8 cellular contexts compared by ENCODE assay signal in the genomic region with DNA sequence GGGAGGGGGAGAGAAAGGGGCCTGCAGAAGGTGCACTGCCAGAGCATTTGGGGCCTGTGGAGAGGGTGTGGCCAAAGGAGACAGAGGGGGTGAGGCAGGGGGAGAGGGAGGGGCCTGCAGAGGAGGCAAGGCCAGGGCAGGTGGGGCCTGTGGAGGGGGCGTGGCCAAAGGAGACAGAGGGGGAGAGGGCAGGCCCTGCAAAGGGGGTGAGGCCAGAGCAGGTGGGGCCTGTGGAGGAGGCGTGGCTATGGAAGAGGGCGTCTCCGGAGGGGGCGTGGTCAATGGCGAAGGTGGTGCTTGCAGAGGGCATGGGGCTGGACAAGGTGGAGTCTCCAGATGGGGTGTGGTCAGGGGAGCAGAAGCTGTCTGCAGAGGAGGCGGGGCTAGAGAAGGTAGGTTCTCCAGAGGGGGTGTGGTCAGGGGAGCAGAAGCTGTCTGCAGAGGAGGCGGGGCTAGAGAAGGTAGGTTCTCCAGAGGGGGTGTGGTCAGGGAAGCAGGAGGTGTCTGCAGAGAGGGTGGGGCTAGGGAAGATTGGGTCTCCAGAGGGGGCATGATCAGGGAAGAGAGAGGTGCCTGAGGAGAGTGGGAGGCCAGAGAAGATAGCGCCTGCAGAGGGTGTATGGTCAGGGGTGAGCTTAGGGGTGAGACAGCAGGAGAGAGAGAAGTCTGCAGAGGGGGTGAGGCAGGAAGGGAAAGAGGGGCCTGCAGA. TPM values are rescaled to one million over a fixed set of nuclear protein-coding genes. Genes with fewer than 3 reads are reported as not detected.
DNase-seq lines count a peak whose midpoint lies in the region; ATAC-seq and TF ChIP-seq lines count a peak whose summit lies in the region.

No MANE protein-coding gene starts in this region.

- H3K36me3 Mint-ChIP-seq in Caco-2 (ENCODE audit: insufficient read depth, unreplicated experiment) = peaks cover 19% of the 10 kb centered on the region

- H3K27me3 Mint-ChIP-seq in Caco-2 (ENCODE audit: insufficient read depth, unreplicated experiment) = no peaks in the 10 kb centered on the region

- H3K27ac ChIP-seq in SJCRH30 = no peak overlapping the region

- peak overlapping the region; percentile 87 for H3K4me3 Mint-ChIP-seq in Caco-2 (ENCODE audit: unreplicated experiment)

- H3K4me1 ChIP-seq in Caco-2 (peaks cover 11% of the 10 kb centered on the region), SJCRH30 (no peaks in the 10 kb centered on the region; the same call in 1 of the 2 replicates)

- DNase-seq in Caco-2 (peak; percentile 76 to 91), HK-2 (ENCODE audit: unreplicated experiment) (peak; percentile 79), SJCRH30 (peak; percentile 80 to 82), anterior cingulate cortex (lab: John Stamatoyannopoulos, UW) (peak in 42 of 58 donors; percentile 8 to 84 (median 44)), left lobe of liver (ENCODE audit: low spot score) (peak; percentile 57)

- CTCF ChIA-PET in Caco-2 (lab: Charles Lee) = interaction anchor here (0.6 to 1.2 kb wide), 2 partner anchors 17 to 1182 kb away, joined by 5 to 8 read pairs; no protein-coding TSS in a partner anchor

- no TSS peak for BruUV-seq in Caco-2 (replicated peaks; lab: Mats Ljungman, UMichigan)

- H3K36me3 ChIP-seq in Caco-2 (ENCODE audit: control insufficient read depth, insufficient read depth, low read length) = no peaks in the 10 kb centered on the region
- H3K36me3 ChIP-seq in SJCRH30 = no peaks in the 10 kb centered on the region

- peaks cover 9% of the 10 kb centered on the region for H3K4me1 Mint-ChIP-seq in Caco-2 (ENCODE audit: low read depth, unreplicated experiment)

- no peak for TF ChIP-seq CTCF in Caco-2 (IDR thresholded peaks at IDR 0.05; ENCODE audit: insufficient read depth in 1 of 2, low read depth in 1 of 2, low read length in 1 of 2, severe bottlenecking in 1 of 2, unreplicated experiment in 1 of 2)

- H3K9me3 ChIP-seq in Caco-2 (no peaks in the 10 kb centered on the region), SJCRH30 (replicated peaks) (no peaks in the 10 kb centered on the region)

- no peaks in the 10 kb centered on the region for H3K9me3 Mint-ChIP-seq in Caco-2 (ENCODE audit: unreplicated experiment)

- ATAC-seq in left lobe of liver (no peak), GM21528 (IDR thresholded peaks at IDR 0.05; ENCODE audit: low FRiP score, unreplicated experiment) (no peak), HG03571 (IDR thresholded peaks at IDR 0.05; ENCODE audit: unreplicated experiment) (no peak), GM21367 (IDR thresholded peaks at IDR 0.05; ENCODE audit: unreplicated experiment) (no peak)

- intact Hi-C loops in Caco-2 (cut with micrococcal nuclease; ENCODE audit: unreplicated experiment) = no loop called here

- H3K27me3 ChIP-seq in Caco-2 (replicated peaks; ENCODE audit: control insufficient read depth, insufficient read depth, low read length) (no peaks in the 10 kb centered on the region; the same call in 1 of the 2 replicates), SJCRH30 (peaks cover 7% of the 10 kb centered on the region)

- H3K27ac Mint-ChIP-seq in Caco-2 (ENCODE audit: unreplicated experiment) = no peak overlapping the region

- no peak overlapping the region for H3K4me3 ChIP-seq in Caco-2 (ENCODE audit: low read depth, low read length)
- H3K4me3 ChIP-seq in SJCRH30 = no peak overlapping the region

- POLR2A ChIA-PET in Caco-2 (lab: Charles Lee) = no interaction called here

RNA-seq across cellular contexts. Expression of gene PRR36, which starts 3.5 kb away (rescaled TPM):
- total RNA-seq in Caco-2 (2022) (3.7 and 4.4 TPM in 2 replicates), left lobe of liver (0.15 TPM)
- total RNA-seq in SJCRH30 (2014; rRNA removed; shearing (Covaris generic)) = not detected in 2 replicates

RNA-seq across cellular contexts. Expression of gene LRRC8E, which starts 17.6 kb away (rescaled TPM):
- 6.5 and 6.7 TPM in 2 replicates for total RNA-seq in Caco-2 (2022)
- total RNA-seq in SJCRH30 (2014; rRNA removed; shearing (Covaris generic)) = 0.04 and 0.15 TPM in 2 replicates
- total RNA-seq in left lobe of liver = 4.3 TPM

RNA-seq across cellular contexts. Expression of gene MAP2K7, which starts 33.0 kb away (rescaled TPM):
- total RNA-seq in Caco-2 (2022) (37.4 and 42.6 TPM in 2 replicates), left lobe of liver (20.8 TPM)
- 12.9 and 13.6 TPM in 2 replicates for total RNA-seq in SJCRH30 (2014; rRNA removed; shearing (Covaris generic))

RNA-seq across cellular contexts. Expression of gene EVI5L, which starts 40.7 kb away (rescaled TPM):
- total RNA-seq in Caco-2 (2022) (6.5 and 9.8 TPM in 2 replicates), left lobe of liver (4.8 TPM)
- total RNA-seq in SJCRH30 (2014; rRNA removed; shearing (Covaris generic)) = 5.5 and 6.0 TPM in 2 replicates

RNA-seq across cellular contexts. Expression of gene TGFBR3L, which starts 43.9 kb away (rescaled TPM):
- total RNA-seq in Caco-2 (2022) = 9.8 and 10.8 TPM in 2 replicates
- not detected in 2 replicates for total RNA-seq in SJCRH30 (2014; rRNA removed; shearing (Covaris generic))
- total RNA-seq in left lobe of liver = 3.4 TPM
